ENCODE assay signal across 13 cellular contexts in genomic region chr7:122802211-122802833, GRCh38.
A peak's percentile ranks its signal among the peaks of the same experiment; 100 is the strongest.
DNase-seq lines count a peak whose midpoint lies in the region; ATAC-seq, FAIRE-seq and TF ChIP-seq lines count a peak whose summit lies in the region.
"Had no signal": no experiment of that assay in that cellular context is flagged by ENCODE, and none has a peak within 500 bp of the region (broad histone marks: within the 10 kb centered on the region; RNA-seq: fewer than 3 reads in every experiment).

No MANE protein-coding gene starts in this region.

- H3F3A ChIP-seq in MM.1S (ENCODE audit: insufficient read depth, low read length), result peaks cover 4% of the 10 kb centered on the region; the same call in 1 of the 2 replicates

- H3K4me3 ChIP-seq in MM.1S (ENCODE audit: low read length) (peak overlapping the region; percentile 20), endothelial cell of umbilical vein (replicated peaks in 1 of 3; ENCODE audit: insufficient read depth in 1 of 3, low read depth in 1 of 3, low read length in 3 of 3) (peak overlapping the region in 1 of 3 experiments; percentile 24), neuronal stem cell (ENCODE audit: low read length in 2 of 2) (no peak overlapping the region), coronary artery (no peak overlapping the region)
- H3K4me3 ChIP-seq: tibial nerve had no signal

- H3K9ac ChIP-seq in MM.1S (ENCODE audit: low read length), result peak overlapping the region; percentile 5; the same call in 1 of the 2 replicates
- H3K9ac ChIP-seq in endothelial cell of umbilical vein (replicated peaks; ENCODE audit: extremely low read depth, insufficient read depth, low read length), result peak overlapping the region; percentile 61
- H3K9ac ChIP-seq in neuronal stem cell (ENCODE audit: low read depth, low read length, poor library complexity), result no peak overlapping the region

- peaks cover 3% of the 10 kb centered on the region for H3K79me1 ChIP-seq in neuronal stem cell (ENCODE audit: low read depth, low read length)

- TF ChIP-seq POLR2A in endothelial cell of umbilical vein (IDR thresholded peaks at IDR 0.05; ENCODE audit: low read depth, low read length), result peak; percentile 47

- H3K27me3 ChIP-seq in MM.1S (replicated peaks; ENCODE audit: insufficient read depth, low read length) (no peaks in the 10 kb centered on the region), endothelial cell of umbilical vein (ENCODE audit: control insufficient read depth in 2 of 2, insufficient read depth in 2 of 2, low read length in 2 of 2) (no peaks in the 10 kb centered on the region), neuronal stem cell (ENCODE audit: control insufficient read depth in 3 of 3, insufficient read depth in 3 of 3, low read depth in 1 of 3, low read length in 3 of 3) (no peaks in the 10 kb centered on the region)
- H3K27me3 ChIP-seq: tibial nerve had no signal

- H2BK5ac ChIP-seq in neuronal stem cell (ENCODE audit: low read length), result no peak overlapping the region

- no peak for TF ChIP-seq CTCF in MM.1S (IDR thresholded peaks at IDR 0.05; ENCODE audit: low read length)
- no peak for TF ChIP-seq CTCF in endothelial cell of umbilical vein (IDR thresholded peaks at IDR 0.05; ENCODE audit: extremely low read depth in 1 of 2, insufficient read depth in 1 of 2, low read depth in 1 of 2, low read length in 2 of 2)
- no peak for TF ChIP-seq CTCF in coronary artery (IDR thresholded peaks at IDR 0.05)

- no peak overlapping the region for H3K23ac ChIP-seq in neuronal stem cell (ENCODE audit: low read depth, low read length, poor library complexity)

- H2AK5ac ChIP-seq in neuronal stem cell (ENCODE audit: low read depth, low read length), result no peak overlapping the region

- H4K8ac ChIP-seq in neuronal stem cell (ENCODE audit: low read depth, low read length), result no peak overlapping the region

- no peak overlapping the region for H3K18ac ChIP-seq in neuronal stem cell (ENCODE audit: low read length)

- H3K14ac ChIP-seq in neuronal stem cell (ENCODE audit: low read length), result no peak overlapping the region

- H2BK12ac ChIP-seq in neuronal stem cell (ENCODE audit: low read length), result no peak overlapping the region

- WGBS in neuronal stem cell (ENCODE audit: extremely low coverage in 2 of 2, insufficient read length in 2 of 2, insufficient replicate concordance in 1 of 2), 2 donors, result no CpG with 5 or more reads among the region's 6 CpGs

- H4K20me1 ChIP-seq in MM.1S (ENCODE audit: insufficient read depth, low read length) (no peaks in the 10 kb centered on the region), endothelial cell of umbilical vein (replicated peaks; ENCODE audit: control insufficient read depth, extremely low read depth, insufficient read depth, low read length) (no peaks in the 10 kb centered on the region)

- H3K79me2 ChIP-seq in MM.1S (ENCODE audit: low read length) (peaks cover 36% of the 10 kb centered on the region), endothelial cell of umbilical vein (ENCODE audit: control insufficient read depth, insufficient read depth, low read length) (no peaks in the 10 kb centered on the region)

- CTCF ChIA-PET in endothelial cell of umbilical vein (lab: Charles Lee), result interaction anchor here (0.6 to 2.8 kb wide), 15 partner anchors 9 to 709 kb away, joined by 3 to 70 read pairs (median 7); partner anchors contain the start of gene CADPS2

- H2AFZ ChIP-seq in MM.1S (ENCODE audit: low read length) (peak overlapping the region; percentile 11), endothelial cell of umbilical vein (ENCODE audit: low read depth, low read length) (peak overlapping the region; percentile 68), neuronal stem cell (ENCODE audit: low read length) (peak overlapping the region; percentile 73)

- intact Hi-C loops in endothelial cell of umbilical vein (cut with micrococcal nuclease), result loop anchor here (2.0 to 10.0 kb wide), 2 partner anchors 238 to 732 kb away; partner anchors contain the start of gene IQUB

- H4K91ac ChIP-seq in neuronal stem cell (ENCODE audit: low read depth, low read length, poor library complexity), result no peak overlapping the region

- H2BK15ac ChIP-seq in neuronal stem cell (ENCODE audit: low read length), result no peak overlapping the region

- POLR2A ChIA-PET in endothelial cell of umbilical vein (lab: Charles Lee), result interaction anchor here (1.6 to 1.9 kb wide), 2 partner anchors 77 to 84 kb away, joined by 3 to 8 read pairs; partner anchors contain the start of gene CADPS2

- no peak overlapping the region for H2BK120ac ChIP-seq in neuronal stem cell (ENCODE audit: low read depth, low read length)

- H3K9me3 ChIP-seq in MM.1S (replicated peaks; ENCODE audit: insufficient read depth, low read length), result no peaks in the 10 kb centered on the region
- H3K9me3 ChIP-seq in endothelial cell of umbilical vein (replicated peaks; ENCODE audit: control insufficient read depth, insufficient read depth, low read length), result no peaks in the 10 kb centered on the region
- H3K9me3 ChIP-seq in neuronal stem cell (replicated peaks in 1 of 2; ENCODE audit: control insufficient read depth in 2 of 2, insufficient read depth in 1 of 2, low read depth in 1 of 2, low read length in 2 of 2), result peaks cover 0 to 2% of the 10 kb centered on the region in 2 donors
- H3K9me3 ChIP-seq: tibial nerve had no signal

- H3K9me1 ChIP-seq in endothelial cell of umbilical vein (replicated peaks; ENCODE audit: control insufficient read depth, extremely low read depth, insufficient read depth, low read length), result no peaks in the 10 kb centered on the region

- BruUV-seq in endothelial cell of umbilical vein (replicated peaks; lab: Mats Ljungman, UMichigan), result TSS peak; percentile 99

- H3K27ac ChIP-seq in MM.1S (ENCODE audit: low read length), result peak overlapping the region; percentile 51
- peak overlapping the region; percentile 56 for H3K27ac ChIP-seq in endothelial cell of umbilical vein (ENCODE audit: insufficient read depth, low read depth, low read length)
- no peak overlapping the region for H3K27ac ChIP-seq in neuronal stem cell (replicated peaks; ENCODE audit: low read length)
- peak overlapping the region in 1 of 2 donors; percentile 30 for H3K27ac ChIP-seq in coronary artery

- no peaks in the 10 kb centered on the region for H3K9me2 ChIP-seq in MM.1S (replicated peaks; ENCODE audit: insufficient read depth, low read length)

- dilution Hi-C loops in endothelial cell of umbilical vein (cut with MboI; ENCODE audit: extremely low pct_ligation_motif_present, low sequenced_read_pairs), result no loop called here

- H3K4ac ChIP-seq in neuronal stem cell (ENCODE audit: low read length), result no peak overlapping the region

- H3K4me1 ChIP-seq in MM.1S (ENCODE audit: low read length) (peaks cover 15% of the 10 kb centered on the region; the same call in 1 of the 2 replicates), endothelial cell of umbilical vein (ENCODE audit: control insufficient read depth, extremely low read depth, insufficient read depth, low read length) (peaks cover 16% of the 10 kb centered on the region), neuronal stem cell (ENCODE audit: control insufficient read depth in 2 of 2, insufficient read depth in 1 of 2, low read depth in 1 of 2, low read length in 2 of 2) (peaks cover 0 to 7% of the 10 kb centered on the region in 2 donors)

- ATAC-seq in GM18517 (IDR thresholded peaks at IDR 0.05; ENCODE audit: unreplicated experiment) (peak; percentile 57), HG03039 (IDR thresholded peaks at IDR 0.05; ENCODE audit: unreplicated experiment) (no peak)

- peak; percentile 38 for FAIRE-seq in endothelial cell of umbilical vein (lab: Jason Lieb, UNC)

- peak; percentile 58 for DNase-seq in MM.1S
- DNase-seq in endothelial cell of umbilical vein (ENCODE audit: low read depth, low spot score), result peak; percentile 60
- DNase-seq in neuronal stem cell (ENCODE audit: low spot score), result no peak
- DNase-seq in coronary artery (ENCODE audit: low spot score), result no peak
- DNase-seq in NCI-H1048 (lab: John Stamatoyannopoulos, UW), result no peak
- DNase-seq in NCI-H2107 treated with DMSO at 0.1 percent for 48 hours (lab: John Stamatoyannopoulos, UW; ENCODE audit: unreplicated experiment), result no peak
- DNase-seq: activated CD4-positive, CD25-positive, alpha-beta regulatory T cell treated with anti-CD3 and anti-CD28 coated beads, Interleukin-2, amount 50 U/mL, for 72 hours; activated naive CD8-positive, alpha-beta T cell treated with anti-CD3 and anti-CD28 coated beads for 36 hours; CD8-positive, alpha-beta memory T cell; stimulated activated CD4-positive, alpha-beta T cell treated with anti-CD3 and anti-CD28 coated beads, Interleukin-4, amount 100 ng/mL, for 24 hours had no signal

- H3K36me3 ChIP-seq in MM.1S (replicated peaks; ENCODE audit: insufficient read depth, low read length) (no peaks in the 10 kb centered on the region), endothelial cell of umbilical vein (ENCODE audit: control insufficient read depth in 2 of 2, extremely low read depth in 1 of 2, insufficient read depth in 2 of 2, low read length in 2 of 2) (no peaks in the 10 kb centered on the region), neuronal stem cell (replicated peaks in 1 of 2; ENCODE audit: control insufficient read depth in 2 of 2, insufficient read depth in 2 of 2, low read length in 2 of 2) (no peaks in the 10 kb centered on the region)
- H3K36me3 ChIP-seq: tibial nerve had no signal

- peak overlapping the region; percentile 54 for H3K4me2 ChIP-seq in MM.1S (ENCODE audit: low read depth, low read length)
- H3K4me2 ChIP-seq in endothelial cell of umbilical vein (ENCODE audit: insufficient read depth, low read length), result peak overlapping the region; percentile 83
- H3K4me2 ChIP-seq in neuronal stem cell (ENCODE audit: insufficient read depth, low read length, poor library complexity, severe bottlenecking), result no peak overlapping the region

TF ChIP-seq in endothelial cell of umbilical vein, 7 proteins besides CTCF, POLR2A, EP300 and RAD21:
- TF ChIP-seq POLR2AphosphoS5 (IDR thresholded peaks at IDR 0.05; ENCODE audit: insufficient read depth, low read depth, low read length) (peak; percentile 34), MYC (IDR thresholded peaks at IDR 0.05; ENCODE audit: low read depth, low read length) (no peak), MAX (IDR thresholded peaks at IDR 0.05; ENCODE audit: insufficient read depth, insufficient read length) (no peak)
TF ChIP-seq in endothelial cell of umbilical vein: peak in this region for 1.

Comparison
In these comparisons a context has a peak if more than half of its experiments do, and no peak if none do; other contexts are left out.
1. DNase-seq: peak in MM.1S (single experiment) and endothelial cell of umbilical vein (single experiment); none in neuronal stem cell (single experiment), coronary artery (single experiment), NCI-H1048 (single experiment) and NCI-H2107 treated with DMSO at 0.1 percent for 48 hours (single experiment).
2. H2AFZ ChIP-seq: peak in every context shown above with its lines; median percentile 73 in neuronal stem cell; 68 in endothelial cell of umbilical vein; 11 in MM.1S.